In the genomic region with DNA sequence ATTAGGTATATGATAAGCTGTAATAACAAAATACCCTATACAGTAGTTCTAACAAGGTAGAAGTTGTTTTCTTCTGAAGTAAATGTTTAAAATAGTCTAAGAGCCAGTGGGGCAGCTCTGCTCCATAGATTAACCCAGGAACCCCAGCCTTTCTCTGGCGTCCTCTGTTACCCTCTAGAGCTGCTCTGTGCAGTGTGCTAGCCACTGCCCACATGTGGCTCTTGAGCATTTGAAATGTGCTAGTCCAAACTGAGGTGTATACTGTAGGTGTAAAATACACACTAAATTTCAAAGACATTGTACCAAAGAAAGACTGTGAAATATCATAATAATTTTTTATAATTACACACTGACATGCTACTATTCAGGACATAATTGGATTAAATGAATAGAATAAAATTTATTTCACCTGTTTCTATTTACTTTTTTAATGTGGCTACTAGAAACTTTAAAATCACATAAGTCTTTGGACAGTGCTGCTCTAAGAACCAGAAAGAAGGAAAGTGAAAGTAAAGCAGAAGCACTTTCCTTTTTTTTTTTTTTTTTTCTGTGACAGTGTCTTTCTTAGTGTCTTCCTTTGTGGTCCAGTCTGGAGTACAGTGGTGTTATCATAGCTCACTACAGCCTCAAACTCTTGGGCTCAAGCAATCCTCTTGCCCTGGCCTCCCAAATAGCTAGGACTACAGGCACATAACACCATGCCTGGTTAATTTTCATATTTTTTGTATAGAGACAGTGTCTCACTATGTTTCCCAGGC, we compare ENCODE assay signal across 9 cellular contexts. TPM values are rescaled to one million over a fixed set of nuclear protein-coding genes. Genes with fewer than 3 reads are reported as not detected.
DNase-seq lines count a peak whose midpoint lies in the region; ATAC-seq, FAIRE-seq and TF ChIP-seq lines count a peak whose summit lies in the region.
"Had no signal": no experiment of that assay in that cellular context is flagged by ENCODE, and none has a peak within 500 bp of the region (broad histone marks: within the 10 kb centered on the region; RNA-seq: fewer than 3 reads in every experiment).

No MANE protein-coding gene starts in this region.

- intact Hi-C loops in sigmoid colon (cut with DNase I) = no loop called here

- TF ChIP-seq POLR2A in sigmoid colon (IDR thresholded peaks at IDR 0.05) = no peak

- H3K9me3 ChIP-seq in sigmoid colon = no peaks in the 10 kb centered on the region
- H3K9me3 ChIP-seq: Peyer's patch had no signal

- H3K4me3 ChIP-seq in sigmoid colon = peak overlapping the region in 1 of 4 donors; percentile 25
- H3K4me3 ChIP-seq: Peyer's patch had no signal

- no peaks in the 10 kb centered on the region for H3K27me3 ChIP-seq in sigmoid colon
- H3K27me3 ChIP-seq: Peyer's patch had no signal

- no peak overlapping the region for H3K4me3 Mint-ChIP-seq in central memory CD8-positive, alpha-beta T cell

- no peaks in the 10 kb centered on the region for H3K36me3 ChIP-seq in sigmoid colon
- H3K36me3 ChIP-seq: Peyer's patch had no signal

- ATAC-seq in GM18499 (IDR thresholded peaks at IDR 0.05; ENCODE audit: insufficient read depth, unreplicated experiment) (peak; percentile 79), HG03097 (IDR thresholded peaks at IDR 0.05; ENCODE audit: low FRiP score, unreplicated experiment) (peak; percentile 65), esophagus mucosa (no peak), HG03175 (IDR thresholded peaks at IDR 0.05; ENCODE audit: unreplicated experiment) (no peak)
- peak; percentile 61 for ATAC-seq in central memory CD8-positive, alpha-beta T cell (replicated peaks; ENCODE audit: extremely low read depth, poor library complexity, severe bottlenecking)
- ATAC-seq: HCT116 had no signal

- peak overlapping the region; percentile 18 for H3K27ac Mint-ChIP-seq in central memory CD8-positive, alpha-beta T cell (ENCODE audit: low read depth)

- no peaks in the 10 kb centered on the region for H3K9me3 Mint-ChIP-seq in central memory CD8-positive, alpha-beta T cell

- no peak for DNase-seq in central memory CD8-positive, alpha-beta T cell (ENCODE audit: low spot score in 2 of 2)
- DNase-seq in sigmoid colon (no peak), GM19239 (ENCODE audit: insufficient read length, low spot score) (no peak)
- DNase-seq: Peyer's patch had no signal

- TF ChIP-seq CTCF in sigmoid colon (IDR thresholded peaks at IDR 0.05) = no peak

- H3K27me3 Mint-ChIP-seq in central memory CD8-positive, alpha-beta T cell = no peaks in the 10 kb centered on the region

- peaks cover 10% of the 10 kb centered on the region for H3K4me1 Mint-ChIP-seq in central memory CD8-positive, alpha-beta T cell

- 88 to 92% methylated on average over 1 of the region's 1 CpG for WGBS in sigmoid colon, 2 donors

- peaks cover 0 to 47% (median 34%) of the 10 kb centered on the region in 4 donors for H3K4me1 ChIP-seq in sigmoid colon

- TF ChIP-seq EP300 in sigmoid colon (IDR thresholded peaks at IDR 0.05) = no peak

- no peak for FAIRE-seq in GM19239 (lab: Jason Lieb, UNC)

- H3K36me3 Mint-ChIP-seq in central memory CD8-positive, alpha-beta T cell (ENCODE audit: insufficient read depth) = no peaks in the 10 kb centered on the region

- H3K27ac ChIP-seq in sigmoid colon = peak overlapping the region; percentile 18 to 81 (median 73)
- H3K27ac ChIP-seq: Peyer's patch had no signal

RNA-seq across cellular contexts. Expression of a gene that starts 39.3 kb away (rescaled TPM):
- total RNA-seq in sigmoid colon (10 to 100 TPM; 23.4 to 89.5 (median 53.4) TPM), esophagus mucosa (9.8 TPM)
- 10 to 100 TPM in 2 of 3 donors, 1 to 10 TPM in 1; 6.7 to 17.6 (median 13.2) TPM for polyA plus RNA-seq in sigmoid colon

Comparison
In these comparisons a context has a peak if more than half of its experiments do, and no peak if none do; other contexts are left out.
1. ATAC-seq: peak in GM18499 (single experiment), HG03097 (single experiment) and central memory CD8-positive, alpha-beta T cell (single experiment); none in esophagus mucosa (single experiment) and HG03175 (single experiment).